In the genomic region with DNA sequence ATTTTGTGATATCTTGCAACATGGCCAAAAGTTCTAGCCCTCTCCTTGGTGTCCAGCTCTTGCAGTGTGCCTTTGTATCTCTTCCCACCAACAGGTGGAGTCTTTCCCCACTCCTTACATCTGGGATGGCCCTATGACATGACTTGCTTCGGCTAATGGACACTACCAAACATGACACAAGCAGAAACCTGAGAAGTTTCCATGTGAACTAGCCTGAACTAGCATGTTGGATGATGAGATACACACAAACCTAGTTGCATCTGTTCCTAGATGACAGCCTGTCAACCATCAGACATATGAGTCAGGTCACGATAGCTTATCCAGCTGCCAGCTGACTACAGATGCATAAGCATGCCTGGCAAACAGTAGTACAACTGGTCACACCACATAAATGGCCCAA, we compare ENCODE assay signal across 12 cellular contexts.
DNase-seq lines count a peak whose midpoint lies in the region; ATAC-seq and TF ChIP-seq lines count a peak whose summit lies in the region.
"Had no signal": no experiment of that assay in that cellular context is flagged by ENCODE, and none has a peak within 500 bp of the region (broad histone marks: within the 10 kb centered on the region; RNA-seq: fewer than 3 reads in every experiment).

No MANE protein-coding gene starts in this region.

- H3K9me3 Mint-ChIP-seq in neural progenitor cell, result peaks cover 4% of the 10 kb centered on the region
- no peaks in the 10 kb centered on the region for H3K9me3 Mint-ChIP-seq in activated T-cell treated with anti-CD3 and anti-CD28 coated beads, Interleukin-2, amount 50 U/mL, for 24 hours

- no peak overlapping the region for H2AFZ ChIP-seq in Loucy (ENCODE audit: low read length)
- no peak overlapping the region for H2AFZ ChIP-seq in neural progenitor cell (replicated peaks)

- H3K79me2 ChIP-seq in Loucy (ENCODE audit: insufficient read depth, low read length), result no peaks in the 10 kb centered on the region
- H3K79me2 ChIP-seq in neural progenitor cell (ENCODE audit: low read depth), result no peaks in the 10 kb centered on the region

- ATAC-seq in GM18868 (IDR thresholded peaks at IDR 0.05; ENCODE audit: unreplicated experiment), result no peak
- ATAC-seq in HG03565 (IDR thresholded peaks at IDR 0.05; ENCODE audit: unreplicated experiment), result no peak

- H3K9me2 ChIP-seq in Loucy (replicated peaks; ENCODE audit: low read depth, low read length), result no peaks in the 10 kb centered on the region

- H3K4me3 Mint-ChIP-seq in neural progenitor cell, result no peak overlapping the region
- H3K4me3 Mint-ChIP-seq in activated T-cell treated with anti-CD3 and anti-CD28 coated beads, Interleukin-2, amount 50 U/mL, for 24 hours, result no peak overlapping the region

- peaks cover 22% of the 10 kb centered on the region for H3K4me1 Mint-ChIP-seq in neural progenitor cell
- H3K4me1 Mint-ChIP-seq in activated T-cell treated with anti-CD3 and anti-CD28 coated beads, Interleukin-2, amount 50 U/mL, for 24 hours (ENCODE audit: low read depth), result no peaks in the 10 kb centered on the region

- H3K4me1 ChIP-seq in Loucy (ENCODE audit: insufficient read depth, low read length, poor library complexity, severe bottlenecking) (no peaks in the 10 kb centered on the region), neural progenitor cell (peaks cover 17% of the 10 kb centered on the region)
- H3K4me1 ChIP-seq: ascending aorta had no signal

- H3K36me3 ChIP-seq in Loucy (ENCODE audit: insufficient read depth, low read length), result no peaks in the 10 kb centered on the region
- no peaks in the 10 kb centered on the region for H3K36me3 ChIP-seq in neural progenitor cell
- H3K36me3 ChIP-seq: ascending aorta had no signal

- H3K9me3 ChIP-seq in Loucy (ENCODE audit: insufficient read depth, low read depth, low read length), result no peaks in the 10 kb centered on the region
- H3K9me3 ChIP-seq in neural progenitor cell (ENCODE audit: low read depth), result no peaks in the 10 kb centered on the region
- H3K9me3 ChIP-seq: ascending aorta had no signal

- peaks cover 3% of the 10 kb centered on the region for H3K27me3 Mint-ChIP-seq in neural progenitor cell (ENCODE audit: insufficient read depth, low read depth)
- peaks cover 49% of the 10 kb centered on the region for H3K27me3 Mint-ChIP-seq in activated T-cell treated with anti-CD3 and anti-CD28 coated beads, Interleukin-2, amount 50 U/mL, for 24 hours
- H3K27me3 Mint-ChIP-seq: progenitor cell of endocrine pancreas had no signal

- H3K4me3 ChIP-seq in Loucy (ENCODE audit: low read length, poor library complexity, severe bottlenecking), result no peak overlapping the region
- H3K4me3 ChIP-seq in neural progenitor cell, result no peak overlapping the region
- H3K4me3 ChIP-seq: ascending aorta had no signal

- H4K20me1 ChIP-seq in Loucy (ENCODE audit: insufficient read depth, low read length, poor library complexity, severe bottlenecking), result no peaks in the 10 kb centered on the region
- no peaks in the 10 kb centered on the region for H4K20me1 ChIP-seq in neural progenitor cell (ENCODE audit: low read depth)

- no peak overlapping the region for H3K9ac ChIP-seq in Loucy (ENCODE audit: low read depth, low read length, poor library complexity, severe bottlenecking)
- H3K9ac ChIP-seq in neural progenitor cell, result no peak overlapping the region

- H3K27ac Mint-ChIP-seq in neural progenitor cell, result no peak overlapping the region
- H3K27ac Mint-ChIP-seq in activated T-cell treated with anti-CD3 and anti-CD28 coated beads, Interleukin-2, amount 50 U/mL, for 24 hours, result no peak overlapping the region
- H3K27ac Mint-ChIP-seq: progenitor cell of endocrine pancreas had no signal

- TF ChIP-seq CTCF in Loucy (conservative IDR thresholded peaks at IDR 0.05; ENCODE audit: low read length) (peak; percentile 47), neural progenitor cell (IDR thresholded peaks at IDR 0.05) (peak; percentile 37)

- H3K27me3 ChIP-seq in Loucy (ENCODE audit: insufficient read depth, low read length, poor library complexity, severe bottlenecking), result no peaks in the 10 kb centered on the region
- no peaks in the 10 kb centered on the region for H3K27me3 ChIP-seq in neural progenitor cell
- H3K27me3 ChIP-seq: ascending aorta had no signal

- no peaks in the 10 kb centered on the region for H3K36me3 Mint-ChIP-seq in neural progenitor cell
- no peaks in the 10 kb centered on the region for H3K36me3 Mint-ChIP-seq in activated T-cell treated with anti-CD3 and anti-CD28 coated beads, Interleukin-2, amount 50 U/mL, for 24 hours (ENCODE audit: low read depth)

- H3K4me2 ChIP-seq in Loucy (ENCODE audit: low read depth, low read length, poor library complexity, severe bottlenecking) (no peak overlapping the region), neural progenitor cell (no peak overlapping the region)

- H3K27ac ChIP-seq in neural progenitor cell, result no peak overlapping the region
- H3K27ac ChIP-seq: ascending aorta, HL-60 had no signal

- DNase-seq in ELF-1 (ENCODE audit: low read depth, low spot score), result peak; percentile 49
- peak; percentile 7 for DNase-seq in dermis blood vessel endothelial cell
- DNase-seq in neural progenitor cell (ENCODE audit: low spot score), result peak; percentile 9
- no peak for DNase-seq in activated CD8-positive, alpha-beta memory T cell treated with anti-CD3 and anti-CD28 coated beads for 24 hours
- no peak for DNase-seq in activated T-cell treated with anti-CD3 and anti-CD28 coated beads, Interleukin-2, amount 50 U/mL, for 24 hours
- DNase-seq: NCI-H524 treated with DMSO at 0.1 percent for 48 hours had no signal

- H3F3A ChIP-seq in Loucy (ENCODE audit: low read depth) (no peaks in the 10 kb centered on the region), neural progenitor cell (ENCODE audit: low read depth) (no peaks in the 10 kb centered on the region)

Comparison
In these comparisons a context has a peak if more than half of its experiments do, and no peak if none do; other contexts are left out.
1. DNase-seq: peak in ELF-1 (single experiment), dermis blood vessel endothelial cell (single experiment) and neural progenitor cell (single experiment); none in activated CD8-positive, alpha-beta memory T cell treated with anti-CD3 and anti-CD28 coated beads for 24 hours (single experiment) and activated T-cell treated with anti-CD3 and anti-CD28 coated beads, Interleukin-2, amount 50 U/mL, for 24 hours (single experiment).